ENCODE assay signal across 10 cellular contexts in the genomic region with DNA sequence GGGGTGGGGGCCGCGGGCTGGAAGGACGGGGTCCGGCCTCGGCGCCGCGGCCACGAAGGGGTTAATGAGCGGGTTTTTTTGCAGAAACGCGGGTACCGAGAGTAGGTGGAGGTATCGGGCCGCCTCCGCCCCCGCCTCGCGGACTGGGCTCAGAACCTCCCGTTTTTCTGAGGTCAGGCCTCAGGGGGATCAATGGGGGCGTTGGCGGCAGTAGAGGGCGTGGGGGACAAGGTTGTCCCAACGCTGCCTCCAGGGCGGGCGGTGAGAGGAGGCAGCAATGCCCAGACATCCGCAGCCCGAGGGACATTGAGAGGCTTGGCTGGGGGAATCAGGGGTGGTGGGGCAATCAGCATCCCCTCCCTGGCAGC. TPM values are rescaled to one million over a fixed set of nuclear protein-coding genes. Genes with fewer than 3 reads are reported as not detected.
A peak's percentile ranks its signal among the peaks of the same experiment; 100 is the strongest.
DNase-seq lines count a peak whose midpoint lies in the region; ATAC-seq and TF ChIP-seq lines count a peak whose summit lies in the region.
"Had no signal": no experiment of that assay in that cellular context is flagged by ENCODE, and none has a peak within 500 bp of the region (broad histone marks: within the 10 kb centered on the region; RNA-seq: fewer than 3 reads in every experiment).

No MANE protein-coding gene starts in this region.

- peak overlapping the region; percentile 66 for H3K4me3 Mint-ChIP-seq in WTC11
- H3K4me3 Mint-ChIP-seq: activated CD4-positive, alpha-beta T cell treated with anti-CD3 and anti-CD28 coated beads, Interleukin-2, amount 10 ng/mL, durations not matched to agents 7 days and 5 days; central memory CD8-positive, alpha-beta T cell had no signal

- CTCF ChIA-PET in WTC11 (lab: Charles Lee): no interaction called here

- H3K9me3 ChIP-seq in HUES6 (ENCODE audit: control insufficient read depth, insufficient read depth, low read depth, low read length) (no peaks in the 10 kb centered on the region), iPS-20b (ENCODE audit: insufficient read depth, low read depth, low read length) (no peaks in the 10 kb centered on the region), spleen (no peaks in the 10 kb centered on the region)

- H3K27ac ChIP-seq in HUES6 (ENCODE audit: low read depth, low read length): no peak overlapping the region
- H3K27ac ChIP-seq in iPS-20b (ENCODE audit: low read length): no peak overlapping the region
- peak overlapping the region in 4 of 8 donors; percentile 57 to 75 (median 66) for H3K27ac ChIP-seq in spleen

- no peak for TF ChIP-seq CTCF in WTC11 (IDR thresholded peaks at IDR 0.05)
- TF ChIP-seq CTCF in spleen (IDR thresholded peaks at IDR 0.05 in 8 of 11, conservative IDR thresholded peaks at IDR 0.05 in 3 of 11): no peak

- ATAC-seq in WTC11: peak; percentile 5; the same call in 1 of the 2 replicates

- H3K36me3 ChIP-seq in HUES6 (ENCODE audit: control insufficient read depth, insufficient read depth, low read length): no peaks in the 10 kb centered on the region
- no peaks in the 10 kb centered on the region for H3K36me3 ChIP-seq in iPS-20b (ENCODE audit: insufficient read depth, low read depth, low read length)
- H3K36me3 ChIP-seq in spleen: no peaks in the 10 kb centered on the region

- peak overlapping the region; percentile 69 for H3K4me3 ChIP-seq in HUES6 (ENCODE audit: low read depth, low read length)
- H3K4me3 ChIP-seq in iPS-20b (ENCODE audit: low read length): peak overlapping the region; percentile 70
- peak overlapping the region; percentile 31 to 74 (median 46) for H3K4me3 ChIP-seq in spleen

- peak overlapping the region; percentile 59 for H3K9ac ChIP-seq in HUES6 (ENCODE audit: low read length)
- H3K9ac ChIP-seq in iPS-20b (ENCODE audit: low read depth, low read length): peak overlapping the region; percentile 63; the same call in 1 of the 2 replicates

- H3K27me3 Mint-ChIP-seq in WTC11 (ENCODE audit: low read depth): 0 out of 2 replicates have a peak, but pooled peaks cover 3% of the 10 kb centered on the region

- in situ Hi-C loops in KBM-7 (cut with MboI; ENCODE audit: low pct_unique_long_range_greater_than_20kb, low sequenced_read_pairs): no loop called here

- POLR2A ChIA-PET in WTC11 (lab: Charles Lee): no interaction called here

- no peak for TF ChIP-seq POLR2A in spleen (IDR thresholded peaks at IDR 0.05)

- WGBS in spleen, 5 donors: 0 to 6% (median 2%) methylated on average over 17 to 28 of the region's 28 CpGs

- H3K27me3 ChIP-seq in HUES6 (ENCODE audit: control insufficient read depth, insufficient read depth, low read length) (peaks cover 19% of the 10 kb centered on the region), iPS-20b (ENCODE audit: insufficient read depth, low read length) (peaks cover 4% of the 10 kb centered on the region; the same call in 1 of the 2 replicates), spleen (replicated peaks in 1 of 7) (peaks cover 0 to 62% (median 20%) of the 10 kb centered on the region in 7 donors)

- H3K4me1 ChIP-seq in HUES6 (ENCODE audit: control insufficient read depth, insufficient read depth, low read length) (no peaks in the 10 kb centered on the region), iPS-20b (ENCODE audit: insufficient read depth, low read length) (no peaks in the 10 kb centered on the region; the same call in 1 of the 2 replicates), spleen (peaks cover 0 to 66% (median 25%) of the 10 kb centered on the region in 6 donors)

- H3K9me3 Mint-ChIP-seq in WTC11: no peaks in the 10 kb centered on the region
- H3K9me3 Mint-ChIP-seq: activated CD4-positive, alpha-beta T cell treated with anti-CD3 and anti-CD28 coated beads, Interleukin-2, amount 10 ng/mL, durations not matched to agents 7 days and 5 days; central memory CD8-positive, alpha-beta T cell had no signal

- intact Hi-C loops in spleen (cut with DNase I; ENCODE audit: low total_unique reads): no loop called here

- DNase-seq in WTC11 (ENCODE audit: low spot score): peak; percentile 32
- DNase-seq in spleen: no peak
- DNase-seq in KBM-7: no peak
- DNase-seq in NCI-H146 treated with DMSO at 0.1 percent for 48 hours (lab: John Stamatoyannopoulos, UW; ENCODE audit: unreplicated experiment): no peak
- DNase-seq in putamen (ENCODE audit: low spot score): no peak
- DNase-seq: activated CD4-positive, alpha-beta T cell treated with anti-CD3 and anti-CD28 coated beads, Interleukin-2, amount 10 ng/mL, durations not matched to agents 7 days and 5 days; stimulated activated CD4-positive, alpha-beta T cell treated with anti-CD3 and anti-CD28 coated beads, Interleukin-1b, Interleukin-23, amount 100 ng/mL, for 48 hours had no signal

- H3K4me1 Mint-ChIP-seq in WTC11: peaks cover 4% of the 10 kb centered on the region; the same call in 1 of the 2 replicates
- H3K4me1 Mint-ChIP-seq: activated CD4-positive, alpha-beta T cell treated with anti-CD3 and anti-CD28 coated beads, Interleukin-2, amount 10 ng/mL, durations not matched to agents 7 days and 5 days; central memory CD8-positive, alpha-beta T cell had no signal

- H3K36me3 Mint-ChIP-seq in WTC11: no peaks in the 10 kb centered on the region

- H3K27ac Mint-ChIP-seq in WTC11: no peak overlapping the region
- H3K27ac Mint-ChIP-seq: activated CD4-positive, alpha-beta T cell treated with anti-CD3 and anti-CD28 coated beads, Interleukin-2, amount 10 ng/mL, durations not matched to agents 7 days and 5 days had no signal

TF ChIP-seq in WTC11, 78 proteins besides CTCF, POLR2A, EP300 and RAD21:
- TF ChIP-seq, protein P1, sequence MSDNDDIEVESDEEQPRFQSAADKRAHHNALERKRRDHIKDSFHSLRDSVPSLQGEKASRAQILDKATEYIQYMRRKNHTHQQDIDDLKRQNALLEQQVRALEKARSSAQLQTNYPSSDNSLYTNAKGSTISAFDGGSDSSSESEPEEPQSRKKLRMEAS (CRISPR knock-in tag; IDR thresholded peaks at IDR 0.05): no peak
- TF ChIP-seq EMX1 (CRISPR knock-in tag; IDR thresholded peaks at IDR 0.05) (no peak), ZNF396 (CRISPR knock-in tag; IDR thresholded peaks at IDR 0.05; ENCODE audit: borderline replicate concordance) (no peak)
- TF ChIP-seq, protein P2, sequence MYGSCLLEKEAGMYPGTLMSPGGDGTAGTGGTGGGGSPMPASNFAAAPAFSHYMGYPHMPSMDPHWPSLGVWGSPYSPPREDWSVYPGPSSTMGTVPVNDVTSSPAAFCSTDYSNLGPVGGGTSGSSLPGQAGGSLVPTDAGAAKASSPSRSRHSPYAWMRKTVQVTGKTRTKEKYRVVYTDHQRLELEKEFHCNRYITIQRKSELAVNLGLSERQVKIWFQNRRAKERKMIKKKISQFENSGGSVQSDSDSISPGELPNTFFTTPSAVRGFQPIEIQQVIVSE (CRISPR knock-in tag; IDR thresholded peaks at IDR 0.05; ENCODE audit: borderline replicate concordance): no peak

RNA-seq across cellular contexts. Expression of a gene that starts 34.8 kb away (rescaled TPM):
- total RNA-seq in WTC11 (2021) (42.6 to 97.3 TPM (median 56.1 TPM) in 3 replicates), spleen (1 to 10 TPM in 3 of 7 donors, under 1 TPM in 1, not detected in 3; 0.66 to 4.0 (median 1.5) TPM)
- under 1 TPM; 0.55 to 0.70 (median 0.63) TPM for polyA plus RNA-seq in spleen
